12 cellular contexts compared by ENCODE assay signal in the genomic region with DNA sequence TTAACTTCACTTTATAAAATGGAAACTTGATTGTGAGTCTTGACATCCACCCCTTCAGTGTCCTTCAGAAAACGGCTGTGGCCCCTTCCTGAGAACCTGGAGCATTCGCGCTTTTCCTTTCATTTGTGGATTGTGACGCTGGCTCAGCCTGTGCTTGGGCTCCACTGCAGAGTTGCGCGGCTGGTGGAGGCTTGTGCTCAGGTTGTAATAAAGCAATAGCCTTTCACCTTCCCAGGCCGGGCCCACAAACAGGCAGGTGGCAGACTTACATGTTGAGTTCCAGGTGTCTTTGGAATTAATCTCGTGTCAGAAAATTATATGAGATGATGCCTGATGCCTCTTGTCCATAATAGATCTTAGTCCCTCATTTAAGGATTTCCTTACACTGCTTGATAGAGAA.
DNase-seq lines count a peak whose midpoint lies in the region; ATAC-seq and TF ChIP-seq lines count a peak whose summit lies in the region.
"Had no signal": no experiment of that assay in that cellular context is flagged by ENCODE, and none has a peak within 500 bp of the region (broad histone marks: within the 10 kb centered on the region; RNA-seq: fewer than 3 reads in every experiment).

No MANE protein-coding gene starts in this region.

- TF ChIP-seq RAD21 in neural cell (conservative IDR thresholded peaks at IDR 0.05) = no peak

- ATAC-seq in esophagus mucosa = no peak
- ATAC-seq: CD8-positive, alpha-beta T cell had no signal

- H3K27me3 ChIP-seq in neural cell (ENCODE audit: insufficient read depth, low read depth, low read length) = no peaks in the 10 kb centered on the region
- H3K27me3 ChIP-seq in WERI-Rb-1 (ENCODE audit: insufficient read depth, low read depth, severe bottlenecking) = peaks cover 92% of the 10 kb centered on the region
- H3K27me3 ChIP-seq: BLaER1 treated with 17β-estradiol and CSF1 and Interleukin-3, amounts not matched to agents 10 nM and 100 nM had no signal

- no peaks in the 10 kb centered on the region for H3K36me3 ChIP-seq in neural cell (ENCODE audit: insufficient read depth, low read length)
- no peaks in the 10 kb centered on the region for H3K36me3 ChIP-seq in WERI-Rb-1
- H3K36me3 ChIP-seq: BLaER1 treated with 17β-estradiol and CSF1 and Interleukin-3, amounts not matched to agents 10 nM and 100 nM had no signal

- no peaks in the 10 kb centered on the region for H3K79me2 ChIP-seq in neural cell (replicated peaks; ENCODE audit: insufficient read depth, low read length)

- peak overlapping the region; percentile 19 for H3K4me2 ChIP-seq in neural cell (ENCODE audit: low read length)
- H3K4me2 ChIP-seq: BLaER1 treated with 17β-estradiol and CSF1 and Interleukin-3, amounts not matched to agents 10 nM and 100 nM had no signal

- H3K9me2 ChIP-seq in neural cell (ENCODE audit: insufficient read depth, low read length) = no peaks in the 10 kb centered on the region

- DNase-seq in NCI-H748 (lab: John Stamatoyannopoulos, UW; ENCODE audit: unreplicated experiment) (peak; percentile 26), NCI-H748 treated with DMSO at 0.1 percent for 48 hours (lab: John Stamatoyannopoulos, UW) (no peak), ecto neural progenitor cell (ENCODE audit: low spot score) (peak; percentile 42), NCI-H1694 (lab: John Stamatoyannopoulos, UW) (no peak), WERI-Rb-1 (no peak)
- DNase-seq: Calu3; CD8-positive, alpha-beta T cell; GM23248; HCEC 1CT had no signal

- no peaks in the 10 kb centered on the region for H4K20me1 ChIP-seq in neural cell (ENCODE audit: insufficient read depth)
- H4K20me1 ChIP-seq: BLaER1 treated with 17β-estradiol and CSF1 and Interleukin-3, amounts not matched to agents 10 nM and 100 nM had no signal

- H3K9me3 ChIP-seq in neural cell (ENCODE audit: low read length) (no peaks in the 10 kb centered on the region), WERI-Rb-1 (ENCODE audit: severe bottlenecking) (no peaks in the 10 kb centered on the region)

- no peak overlapping the region for H2AFZ ChIP-seq in neural cell (ENCODE audit: low read depth, low read length)
- H2AFZ ChIP-seq: GM23248 had no signal

- H3F3A ChIP-seq in neural cell (ENCODE audit: insufficient read depth, low read length, poor library complexity, severe bottlenecking) = no peaks in the 10 kb centered on the region

- no peak for TF ChIP-seq EP300 in neural cell (conservative IDR thresholded peaks at IDR 0.05; ENCODE audit: poor library complexity, severe bottlenecking)

- H3K27ac ChIP-seq in neural cell (ENCODE audit: low read length) (peak overlapping the region; percentile 55), WERI-Rb-1 (no peak overlapping the region)
- H3K27ac ChIP-seq: BLaER1 treated with 17β-estradiol and CSF1 and Interleukin-3, amounts not matched to agents 10 nM and 100 nM; GM23248 had no signal

- H3K4me3 ChIP-seq in neural cell (ENCODE audit: low read length) (peak overlapping the region; percentile 2), WERI-Rb-1 (ENCODE audit: low read depth, low read length) (no peak overlapping the region)
- H3K4me3 ChIP-seq: BLaER1 treated with 17β-estradiol and CSF1 and Interleukin-3, amounts not matched to agents 10 nM and 100 nM; GM23248 had no signal

- H3K9ac ChIP-seq in neural cell (ENCODE audit: low read length) = no peak overlapping the region
- H3K9ac ChIP-seq: BLaER1 treated with 17β-estradiol and CSF1 and Interleukin-3, amounts not matched to agents 10 nM and 100 nM; GM23248 had no signal

- no peak for TF ChIP-seq CTCF in neural cell (IDR thresholded peaks at IDR 0.05; ENCODE audit: poor library complexity, severe bottlenecking)
- TF ChIP-seq CTCF in WERI-Rb-1 (IDR thresholded peaks at IDR 0.05; ENCODE audit: low read depth, low read length) = no peak

TF ChIP-seq in neural cell, 6 proteins besides CTCF, POLR2A, EP300 and RAD21:
- TF ChIP-seq POLR2AphosphoS5 (IDR thresholded peaks at IDR 0.05) (no peak), SMC3 (conservative IDR thresholded peaks at IDR 0.05; ENCODE audit: poor library complexity) (no peak), EZH2 (IDR thresholded peaks at IDR 0.05; ENCODE audit: borderline replicate concordance, insufficient read depth, low read length, poor library complexity, severe bottlenecking) (no peak), TAF1 (IDR thresholded peaks at IDR 0.05; ENCODE audit: low read depth) (no peak), MXI1 (conservative IDR thresholded peaks at IDR 0.05; ENCODE audit: poor library complexity, severe bottlenecking) (no peak)
- TF ChIP-seq, protein P1, sequence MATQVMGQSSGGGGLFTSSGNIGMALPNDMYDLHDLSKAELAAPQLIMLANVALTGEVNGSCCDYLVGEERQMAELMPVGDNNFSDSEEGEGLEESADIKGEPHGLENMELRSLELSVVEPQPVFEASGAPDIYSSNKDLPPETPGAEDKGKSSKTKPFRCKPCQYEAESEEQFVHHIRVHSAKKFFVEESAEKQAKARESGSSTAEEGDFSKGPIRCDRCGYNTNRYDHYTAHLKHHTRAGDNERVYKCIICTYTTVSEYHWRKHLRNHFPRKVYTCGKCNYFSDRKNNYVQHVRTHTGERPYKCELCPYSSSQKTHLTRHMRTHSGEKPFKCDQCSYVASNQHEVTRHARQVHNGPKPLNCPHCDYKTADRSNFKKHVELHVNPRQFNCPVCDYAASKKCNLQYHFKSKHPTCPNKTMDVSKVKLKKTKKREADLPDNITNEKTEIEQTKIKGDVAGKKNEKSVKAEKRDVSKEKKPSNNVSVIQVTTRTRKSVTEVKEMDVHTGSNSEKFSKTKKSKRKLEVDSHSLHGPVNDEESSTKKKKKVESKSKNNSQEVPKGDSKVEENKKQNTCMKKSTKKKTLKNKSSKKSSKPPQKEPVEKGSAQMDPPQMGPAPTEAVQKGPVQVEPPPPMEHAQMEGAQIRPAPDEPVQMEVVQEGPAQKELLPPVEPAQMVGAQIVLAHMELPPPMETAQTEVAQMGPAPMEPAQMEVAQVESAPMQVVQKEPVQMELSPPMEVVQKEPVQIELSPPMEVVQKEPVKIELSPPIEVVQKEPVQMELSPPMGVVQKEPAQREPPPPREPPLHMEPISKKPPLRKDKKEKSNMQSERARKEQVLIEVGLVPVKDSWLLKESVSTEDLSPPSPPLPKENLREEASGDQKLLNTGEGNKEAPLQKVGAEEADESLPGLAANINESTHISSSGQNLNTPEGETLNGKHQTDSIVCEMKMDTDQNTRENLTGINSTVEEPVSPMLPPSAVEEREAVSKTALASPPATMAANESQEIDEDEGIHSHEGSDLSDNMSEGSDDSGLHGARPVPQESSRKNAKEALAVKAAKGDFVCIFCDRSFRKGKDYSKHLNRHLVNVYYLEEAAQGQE (IDR thresholded peaks at IDR 0.05; ENCODE audit: borderline replicate concordance) = no peak

Comparison
In these comparisons a context has a peak if more than half of its experiments do, and no peak if none do; other contexts are left out.
1. DNase-seq: peak in NCI-H748 (single experiment) and ecto neural progenitor cell (single experiment); none in NCI-H748 treated with DMSO at 0.1 percent for 48 hours (single experiment), NCI-H1694 (single experiment) and WERI-Rb-1 (single experiment).